In genomic region chr13:23322353-23323336, GRCh38 we compare ENCODE assay signal across 9 cellular contexts.
DNase-seq lines count a peak whose midpoint lies in the region; ATAC-seq and TF ChIP-seq lines count a peak whose summit lies in the region.
"Had no signal": no experiment of that assay in that cellular context is flagged by ENCODE, and none has a peak within 500 bp of the region (broad histone marks: within the 10 kb centered on the region; RNA-seq: fewer than 3 reads in every experiment).

No MANE protein-coding gene starts in this region.

- H3K4me3 ChIP-seq in thymus (ENCODE audit: low read length) (no peak overlapping the region), stomach (no peak overlapping the region)

- TF ChIP-seq POLR2A in stomach (IDR thresholded peaks at IDR 0.05): no peak

- CTCF ChIA-PET in activated CD8-positive, alpha-beta memory T cell treated with anti-CD3 and anti-CD28 coated beads, Interleukin-2, amount 10 ng/mL, durations not matched to agents 7 days and 5 days (lab: Charles Lee): interaction anchor here (1.1 to 1.2 kb wide), 2 partner anchors 28 to 51 kb away, joined by 3 to 4 read pairs; no protein-coding TSS in a partner anchor
- CTCF ChIA-PET in RWPE1 (lab: Yijun Ruan, JAX): interaction anchor here (0.6 kb wide), 1 partner anchor 1163 kb away, joined by 3 read pairs; no protein-coding TSS in a partner anchor

- H3K4me1 ChIP-seq in thymus (ENCODE audit: control insufficient read depth, insufficient read depth, low read length) (no peaks in the 10 kb centered on the region), stomach (peaks cover 0 to 8% (median 3%) of the 10 kb centered on the region in 4 donors)

- ATAC-seq in activated CD8-positive, alpha-beta memory T cell treated with anti-CD3 and anti-CD28 coated beads, Interleukin-2, amount 10 ng/mL, durations not matched to agents 7 days and 5 days: no peak
- ATAC-seq in HG03108 (IDR thresholded peaks at IDR 0.05; ENCODE audit: unreplicated experiment): no peak

- H3K36me3 ChIP-seq in thymus (ENCODE audit: control insufficient read depth, insufficient read depth): no peaks in the 10 kb centered on the region
- no peaks in the 10 kb centered on the region for H3K36me3 ChIP-seq in stomach

- no peaks in the 10 kb centered on the region for H3K36me3 Mint-ChIP-seq in activated CD8-positive, alpha-beta memory T cell treated with anti-CD3 and anti-CD28 coated beads, Interleukin-2, amount 10 ng/mL, durations not matched to agents 7 days and 5 days

- H3K27me3 ChIP-seq in thymus (ENCODE audit: control insufficient read depth, insufficient read depth) (no peaks in the 10 kb centered on the region), stomach (no peaks in the 10 kb centered on the region)

- no peaks in the 10 kb centered on the region for H3K9me3 Mint-ChIP-seq in activated CD8-positive, alpha-beta memory T cell treated with anti-CD3 and anti-CD28 coated beads, Interleukin-2, amount 10 ng/mL, durations not matched to agents 7 days and 5 days (ENCODE audit: low read depth)

- no peak for TF ChIP-seq CTCF in RWPE1 (conservative IDR thresholded peaks at IDR 0.05; ENCODE audit: low read depth)
- TF ChIP-seq CTCF in stomach (IDR thresholded peaks at IDR 0.05): no peak

- H3K27ac Mint-ChIP-seq in activated CD8-positive, alpha-beta memory T cell treated with anti-CD3 and anti-CD28 coated beads, Interleukin-2, amount 10 ng/mL, durations not matched to agents 7 days and 5 days: peak overlapping the region; percentile 58

- H3K4me1 Mint-ChIP-seq in activated CD8-positive, alpha-beta memory T cell treated with anti-CD3 and anti-CD28 coated beads, Interleukin-2, amount 10 ng/mL, durations not matched to agents 7 days and 5 days: peaks cover 28% of the 10 kb centered on the region

- POLR2A ChIA-PET in RWPE1 (lab: Yijun Ruan, JAX; ENCODE audit: low non-redundant PET): interaction anchor here (0.7 kb wide), 1 partner anchor 101 kb away, joined by 4 read pairs; no protein-coding TSS in a partner anchor

- no peaks in the 10 kb centered on the region for H3K9me3 ChIP-seq in thymus (ENCODE audit: control insufficient read depth)
- no peaks in the 10 kb centered on the region for H3K9me3 ChIP-seq in stomach

- no peak for TF ChIP-seq EP300 in stomach (IDR thresholded peaks at IDR 0.05)

- peaks cover 15% of the 10 kb centered on the region for H3K27me3 Mint-ChIP-seq in activated CD8-positive, alpha-beta memory T cell treated with anti-CD3 and anti-CD28 coated beads, Interleukin-2, amount 10 ng/mL, durations not matched to agents 7 days and 5 days

- WGBS in thymus: 93% methylated on average over 19 of the region's 19 CpGs
- WGBS in stomach, 5 donors: 73 to 93% (median 85%) methylated on average over 12 to 19 of the region's 19 CpGs

- peak overlapping the region; percentile 92 for H3K27ac ChIP-seq in RWPE1
- peak overlapping the region; percentile 3 for H3K27ac ChIP-seq in thymus (ENCODE audit: low read depth)
- peak overlapping the region in 2 of 5 donors; percentile 14 to 37 for H3K27ac ChIP-seq in stomach

- no peak for DNase-seq in activated CD8-positive, alpha-beta memory T cell treated with anti-CD3 and anti-CD28 coated beads, Interleukin-2, amount 10 ng/mL, durations not matched to agents 7 days and 5 days
- DNase-seq in activated CD8-positive, alpha-beta memory T cell treated with anti-CD3 and anti-CD28 coated beads, Interleukin-2, amount 50 U/mL, for 4 hours: no peak
- no peak for DNase-seq in RWPE1 (ENCODE audit: low spot score)
- peak; percentile 21 for DNase-seq in iris pigment epithelial cell (ENCODE audit: low read depth)
- DNase-seq in stomach: no peak
- no peak for DNase-seq in NCI-H2171 (lab: John Stamatoyannopoulos, UW)
- DNase-seq: right cardiac atrium had no signal

- H3K4me3 Mint-ChIP-seq in activated CD8-positive, alpha-beta memory T cell treated with anti-CD3 and anti-CD28 coated beads, Interleukin-2, amount 10 ng/mL, durations not matched to agents 7 days and 5 days: no peak overlapping the region

- intact Hi-C loops in stomach (cut with DNase I; ENCODE audit: low total_unique reads): no loop called here
